10 cellular contexts compared by ENCODE assay signal in the genomic region with DNA sequence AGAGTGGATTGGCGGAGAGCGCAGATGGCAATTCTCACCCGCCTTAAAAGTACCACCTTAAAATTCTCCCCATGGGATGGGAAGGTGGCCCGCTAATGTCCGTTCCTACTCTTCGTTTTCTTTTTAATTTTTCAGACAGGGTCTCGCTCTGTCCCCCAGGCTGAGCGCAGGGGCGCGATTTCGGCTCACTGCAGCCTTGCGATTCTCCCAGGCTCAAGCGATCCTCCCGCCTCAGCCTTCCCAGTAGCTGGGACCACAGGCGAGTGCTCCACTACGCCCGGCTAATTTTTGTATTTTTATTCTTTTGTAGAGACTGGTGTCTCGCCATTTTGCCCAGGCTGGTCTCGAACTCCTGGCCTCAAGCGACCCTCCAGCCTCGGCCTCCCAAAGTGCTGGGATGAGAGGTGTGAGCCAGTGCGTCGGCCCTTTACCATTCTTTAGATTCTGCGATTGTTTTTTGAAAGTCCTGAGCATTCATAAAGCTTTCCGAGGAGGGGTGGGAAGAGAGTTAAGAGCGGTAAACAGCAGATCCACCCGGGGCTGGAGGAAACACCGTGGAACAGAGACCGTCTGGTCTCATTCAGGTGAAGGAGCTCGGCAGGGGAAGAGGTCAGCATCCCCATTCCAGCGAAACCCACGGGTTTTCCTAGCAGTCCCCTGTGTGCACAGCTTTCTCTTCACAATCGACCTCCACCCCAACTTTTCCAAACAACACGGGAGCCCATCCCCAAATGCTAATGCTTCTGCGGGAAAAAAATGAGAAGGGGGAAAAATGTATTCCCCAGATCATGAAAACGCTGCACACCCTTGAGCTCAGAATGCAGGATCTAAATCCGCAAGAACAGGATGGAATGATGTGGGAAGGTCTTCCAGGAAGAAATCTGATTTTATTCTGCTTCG.
DNase-seq lines count a peak whose midpoint lies in the region; ATAC-seq, FAIRE-seq and TF ChIP-seq lines count a peak whose summit lies in the region.
"Had no signal": no experiment of that assay in that cellular context is flagged by ENCODE, and none has a peak within 500 bp of the region (broad histone marks: within the 10 kb centered on the region; RNA-seq: fewer than 3 reads in every experiment).

No MANE protein-coding gene starts in this region.

- no peak for DNase-seq in activated CD8-positive, alpha-beta memory T cell treated with anti-CD3 and anti-CD28 coated beads, Interleukin-2, amount 10 ng/mL, durations not matched to agents 7 days and 5 days
- DNase-seq in activated CD8-positive, alpha-beta memory T cell treated with anti-CD3 and anti-CD28 coated beads for 24 hours = no peak
- no peak for DNase-seq in astrocyte (ENCODE audit: low read depth)
- DNase-seq in lower lobe of right lung = no peak
- peak; percentile 7 to 18 for DNase-seq in thyroid gland
- DNase-seq in SK-N-DZ (ENCODE audit: low spot score) = no peak
- DNase-seq in activated CD8-positive, alpha-beta memory T cell treated with anti-CD3 and anti-CD28 coated beads, Interleukin-2, amount 50 U/mL, for 48 hours = no peak
- no peak for DNase-seq in NCI-H1048 (lab: John Stamatoyannopoulos, UW)
- DNase-seq: T-helper 1 cell had no signal

- WGBS in thyroid gland, 2 donors = 8 to 14% methylated on average over 38 of the region's 38 CpGs

- H3K4me1 Mint-ChIP-seq in activated CD8-positive, alpha-beta memory T cell treated with anti-CD3 and anti-CD28 coated beads, Interleukin-2, amount 10 ng/mL, durations not matched to agents 7 days and 5 days = peaks cover 13% of the 10 kb centered on the region
- H3K4me1 Mint-ChIP-seq in astrocyte (ENCODE audit: low read depth, unreplicated experiment) = no peaks in the 10 kb centered on the region

- H3K27ac Mint-ChIP-seq in activated CD8-positive, alpha-beta memory T cell treated with anti-CD3 and anti-CD28 coated beads, Interleukin-2, amount 10 ng/mL, durations not matched to agents 7 days and 5 days = no peak overlapping the region
- no peak overlapping the region for H3K27ac Mint-ChIP-seq in astrocyte (ENCODE audit: unreplicated experiment)

- CTCF ChIA-PET in activated CD8-positive, alpha-beta memory T cell treated with anti-CD3 and anti-CD28 coated beads, Interleukin-2, amount 10 ng/mL, durations not matched to agents 7 days and 5 days (lab: Charles Lee) = no interaction called here

- H3K9me3 Mint-ChIP-seq in activated CD8-positive, alpha-beta memory T cell treated with anti-CD3 and anti-CD28 coated beads, Interleukin-2, amount 10 ng/mL, durations not matched to agents 7 days and 5 days (ENCODE audit: low read depth) = no peaks in the 10 kb centered on the region
- peaks cover 5% of the 10 kb centered on the region for H3K9me3 Mint-ChIP-seq in astrocyte (ENCODE audit: unreplicated experiment)

- H3K27ac ChIP-seq in astrocyte (ENCODE audit: low read depth, low read length) = no peak overlapping the region
- H3K27ac ChIP-seq in lower lobe of right lung = no peak overlapping the region
- H3K27ac ChIP-seq in thyroid gland = peak overlapping the region; percentile 55 to 70 (median 68)
- H3K27ac ChIP-seq: C4-2B had no signal

- no peak for TF ChIP-seq POLR2A in thyroid gland (IDR thresholded peaks at IDR 0.05)

- no peak overlapping the region for H3K9ac ChIP-seq in astrocyte (ENCODE audit: low read length)

- H3K4me2 ChIP-seq in astrocyte (ENCODE audit: low read length) = peak overlapping the region; percentile 79

- H3K4me1 ChIP-seq in astrocyte (ENCODE audit: insufficient read depth, low read length) = no peaks in the 10 kb centered on the region
- H3K4me1 ChIP-seq in lower lobe of right lung = peaks cover 29% of the 10 kb centered on the region
- H3K4me1 ChIP-seq in thyroid gland = peaks cover 30 to 35% of the 10 kb centered on the region in 2 donors

- no peaks in the 10 kb centered on the region for H3K36me3 Mint-ChIP-seq in activated CD8-positive, alpha-beta memory T cell treated with anti-CD3 and anti-CD28 coated beads, Interleukin-2, amount 10 ng/mL, durations not matched to agents 7 days and 5 days
- no peaks in the 10 kb centered on the region for H3K36me3 Mint-ChIP-seq in astrocyte (ENCODE audit: low read depth, unreplicated experiment)

- ATAC-seq in activated CD8-positive, alpha-beta memory T cell treated with anti-CD3 and anti-CD28 coated beads, Interleukin-2, amount 10 ng/mL, durations not matched to agents 7 days and 5 days = no peak
- peak in 1 of 2 donors; percentile 23 for ATAC-seq in lower lobe of right lung

- H3K36me3 ChIP-seq in astrocyte (ENCODE audit: insufficient read depth, low read length) (no peaks in the 10 kb centered on the region), lower lobe of right lung (no peaks in the 10 kb centered on the region), thyroid gland (no peaks in the 10 kb centered on the region)

- peaks cover 65% of the 10 kb centered on the region for H3K27me3 Mint-ChIP-seq in activated CD8-positive, alpha-beta memory T cell treated with anti-CD3 and anti-CD28 coated beads, Interleukin-2, amount 10 ng/mL, durations not matched to agents 7 days and 5 days
- H3K27me3 Mint-ChIP-seq in astrocyte (ENCODE audit: low read depth, unreplicated experiment) = peaks cover 51% of the 10 kb centered on the region

- H2AFZ ChIP-seq in astrocyte (ENCODE audit: low read depth, low read length) = peak overlapping the region; percentile 30

- intact Hi-C loops in lower lobe of right lung (cut with DNase I) = no loop called here
- intact Hi-C loops in thyroid gland (cut with DNase I) = no loop called here

- no peaks in the 10 kb centered on the region for H3K9me3 ChIP-seq in astrocyte (ENCODE audit: insufficient read depth, low read depth, low read length)
- H3K9me3 ChIP-seq in lower lobe of right lung = no peaks in the 10 kb centered on the region
- H3K9me3 ChIP-seq in thyroid gland = no peaks in the 10 kb centered on the region

- H3K27me3 ChIP-seq in astrocyte (ENCODE audit: insufficient read depth, low read length) = peaks cover 51% of the 10 kb centered on the region
- H3K27me3 ChIP-seq in lower lobe of right lung (ENCODE audit: low read depth) = peaks cover 36% of the 10 kb centered on the region
- H3K27me3 ChIP-seq in thyroid gland = no peaks in the 10 kb centered on the region

- FAIRE-seq in astrocyte (lab: Jason Lieb, UNC) = no peak

- H3K4me3 ChIP-seq in astrocyte (ENCODE audit: insufficient read depth, low read depth, low read length) (peak overlapping the region; percentile 28), lower lobe of right lung (peak overlapping the region; percentile 60), thyroid gland (replicated peaks in 1 of 3) (peak overlapping the region in 2 of 3 donors; percentile 41 to 49)

- H3K79me2 ChIP-seq in astrocyte (ENCODE audit: insufficient read depth, low read length) = no peaks in the 10 kb centered on the region

- TF ChIP-seq CTCF in astrocyte (IDR thresholded peaks at IDR 0.05; ENCODE audit: insufficient read depth, low read depth, low read length) (no peak), lower lobe of right lung (IDR thresholded peaks at IDR 0.05) (no peak), thyroid gland (IDR thresholded peaks at IDR 0.05) (no peak)

- H3K4me3 Mint-ChIP-seq in activated CD8-positive, alpha-beta memory T cell treated with anti-CD3 and anti-CD28 coated beads, Interleukin-2, amount 10 ng/mL, durations not matched to agents 7 days and 5 days = peak overlapping the region; percentile 15
- peak overlapping the region; percentile 84 for H3K4me3 Mint-ChIP-seq in astrocyte (ENCODE audit: unreplicated experiment)

- no peaks in the 10 kb centered on the region for H4K20me1 ChIP-seq in astrocyte (ENCODE audit: insufficient read depth, low read length)

Comparison
In these comparisons a context has a peak if more than half of its experiments do, and no peak if none do; other contexts are left out.
1. DNase-seq: peak in thyroid gland (2 of 2); none in activated CD8-positive, alpha-beta memory T cell treated with anti-CD3 and anti-CD28 coated beads, Interleukin-2, amount 10 ng/mL, durations not matched to agents 7 days and 5 days (single experiment), activated CD8-positive, alpha-beta memory T cell treated with anti-CD3 and anti-CD28 coated beads for 24 hours (single experiment), astrocyte (single experiment), lower lobe of right lung (single experiment), SK-N-DZ (single experiment), activated CD8-positive, alpha-beta memory T cell treated with anti-CD3 and anti-CD28 coated beads, Interleukin-2, amount 50 U/mL, for 48 hours (single experiment) and NCI-H1048 (single experiment).
2. H3K27ac ChIP-seq: peak in thyroid gland (3 of 3); none in astrocyte (single experiment) and lower lobe of right lung (single experiment).
3. Peak in every context shown above with its lines, with median percentiles within 50 percentile points of each other: H3K4me3 ChIP-seq.